ENCODE assay signal across 8 cellular contexts in the genomic region with DNA sequence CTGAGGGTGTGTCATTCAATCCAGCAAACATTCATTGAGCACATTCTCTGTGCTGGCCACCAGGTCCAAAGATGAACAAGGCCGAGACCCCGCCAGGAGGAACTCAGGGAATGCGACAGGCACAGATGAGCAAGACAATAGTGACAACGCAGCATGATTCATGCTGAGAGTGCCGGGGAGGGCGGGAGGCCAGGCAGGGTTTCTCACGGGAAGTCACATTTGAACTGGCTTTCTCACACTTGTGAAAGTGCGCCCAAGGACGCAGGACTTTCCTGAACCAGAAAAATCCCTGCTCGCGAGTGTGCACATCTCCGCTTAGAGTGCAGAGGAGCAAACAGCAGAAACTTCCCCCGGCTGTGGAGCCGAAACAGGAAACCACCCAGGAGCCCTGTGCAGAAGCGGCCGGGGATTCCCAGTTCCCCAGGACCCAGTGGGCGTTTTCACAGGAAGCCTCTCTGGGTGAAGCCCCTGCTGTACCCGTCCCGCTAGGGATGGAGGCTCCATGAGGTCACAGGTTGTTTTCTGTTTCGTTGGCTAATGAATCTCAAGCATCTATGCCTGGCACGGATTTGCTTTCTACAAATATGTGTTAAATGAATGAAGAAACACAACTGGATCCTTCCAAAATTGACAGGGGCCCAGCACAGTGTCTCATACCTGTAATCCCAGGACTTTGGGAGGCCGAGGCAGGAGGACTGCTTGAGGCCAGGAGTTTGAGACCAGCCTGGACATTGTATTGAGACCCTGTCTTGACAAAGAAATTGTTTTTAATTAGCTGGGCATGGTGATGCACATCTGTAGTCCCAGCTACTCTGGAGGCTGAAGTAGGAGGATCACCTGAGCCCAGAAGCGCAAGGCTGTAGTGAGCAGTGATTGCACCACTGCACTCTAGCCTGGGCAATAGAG.
DNase-seq lines count a peak whose midpoint lies in the region; ATAC-seq and TF ChIP-seq lines count a peak whose summit lies in the region.

No MANE protein-coding gene starts in this region.

- POLR2A ChIA-PET in A673 (lab: Charles Lee; ENCODE audit: low non-redundant PET), result no interaction called here

- H3K36me3 ChIP-seq in A673 (ENCODE audit: insufficient read depth, low read length, poor library complexity, severe bottlenecking), result no peaks in the 10 kb centered on the region

- no peaks in the 10 kb centered on the region for H3K36me3 Mint-ChIP-seq in T-helper 1 cell treated with Interleukin-12 subunit alpha and Interleukin-12 subunit beta and Interleukin-4 antibody, amounts not matched to agents 30 μg/mL and 1 μg/mL, for 36 hours (ENCODE audit: low read depth)

- no peak overlapping the region for H3K27ac ChIP-seq in A673 (ENCODE audit: low read depth, low read length, poor library complexity, severe bottlenecking)

- ATAC-seq in GM19324 (IDR thresholded peaks at IDR 0.05; ENCODE audit: low FRiP score, unreplicated experiment) (peak; percentile 51), HG03432 (IDR thresholded peaks at IDR 0.05; ENCODE audit: unreplicated experiment) (peak; percentile 68)

- no peaks in the 10 kb centered on the region for H3K27me3 ChIP-seq in A673 (replicated peaks; ENCODE audit: insufficient read depth, low read depth, low read length, poor library complexity)

- peaks cover 17% of the 10 kb centered on the region for H3K27me3 Mint-ChIP-seq in T-helper 1 cell treated with Interleukin-12 subunit alpha and Interleukin-12 subunit beta and Interleukin-4 antibody, amounts not matched to agents 30 μg/mL and 1 μg/mL, for 36 hours (ENCODE audit: low read depth)

- H3K4me3 Mint-ChIP-seq in T-helper 1 cell treated with Interleukin-12 subunit alpha and Interleukin-12 subunit beta and Interleukin-4 antibody, amounts not matched to agents 30 μg/mL and 1 μg/mL, for 36 hours, result peak overlapping the region; percentile 62

- H3K4me1 ChIP-seq in A673 (ENCODE audit: insufficient read depth, low read length, poor library complexity, severe bottlenecking), result no peaks in the 10 kb centered on the region

- H3K27ac Mint-ChIP-seq in T-helper 1 cell treated with Interleukin-12 subunit alpha and Interleukin-12 subunit beta and Interleukin-4 antibody, amounts not matched to agents 30 μg/mL and 1 μg/mL, for 36 hours, result peak overlapping the region; percentile 87

- no peaks in the 10 kb centered on the region for H3K9me3 Mint-ChIP-seq in T-helper 1 cell treated with Interleukin-12 subunit alpha and Interleukin-12 subunit beta and Interleukin-4 antibody, amounts not matched to agents 30 μg/mL and 1 μg/mL, for 36 hours

- DNase-seq in A673 (ENCODE audit: low spot score), result peak; percentile 60
- DNase-seq in amniotic epithelial cell (ENCODE audit: low read depth), result peak; percentile 32
- DNase-seq in iPS-NIHi11 (ENCODE audit: low spot score), result peak; percentile 69
- DNase-seq in stimulated activated CD4-positive, alpha-beta T cell treated with anti-CD3 and anti-CD28 coated beads, Interleukin-15, amount 100 ng/mL, for 1 hour (ENCODE audit: low read depth in 1 of 2, low spot score in 1 of 2), result peak; percentile 60 to 71
- DNase-seq in NCI-H748 treated with DMSO at 0.1 percent for 48 hours (lab: John Stamatoyannopoulos, UW), result no peak

- CTCF ChIA-PET in A673 (lab: Charles Lee), result no interaction called here

- no peaks in the 10 kb centered on the region for H3K9me3 ChIP-seq in A673 (ENCODE audit: low read depth, low read length, poor library complexity, severe bottlenecking)

- BruUV-seq in A673 (replicated peaks; lab: Mats Ljungman, UMichigan), result no TSS peak

- intact Hi-C loops in A673 (cut with micrococcal nuclease; ENCODE audit: unreplicated experiment), result no loop called here

- TF ChIP-seq CTCF in A673 (conservative IDR thresholded peaks at IDR 0.05; ENCODE audit: low read depth, low read length), result no peak

- H3K4me3 ChIP-seq in A673 (ENCODE audit: low read depth, low read length, poor library complexity, severe bottlenecking), result no peak overlapping the region

- peaks cover 49% of the 10 kb centered on the region for H3K4me1 Mint-ChIP-seq in T-helper 1 cell treated with Interleukin-12 subunit alpha and Interleukin-12 subunit beta and Interleukin-4 antibody, amounts not matched to agents 30 μg/mL and 1 μg/mL, for 36 hours (ENCODE audit: low read depth)
